In the genomic region with DNA sequence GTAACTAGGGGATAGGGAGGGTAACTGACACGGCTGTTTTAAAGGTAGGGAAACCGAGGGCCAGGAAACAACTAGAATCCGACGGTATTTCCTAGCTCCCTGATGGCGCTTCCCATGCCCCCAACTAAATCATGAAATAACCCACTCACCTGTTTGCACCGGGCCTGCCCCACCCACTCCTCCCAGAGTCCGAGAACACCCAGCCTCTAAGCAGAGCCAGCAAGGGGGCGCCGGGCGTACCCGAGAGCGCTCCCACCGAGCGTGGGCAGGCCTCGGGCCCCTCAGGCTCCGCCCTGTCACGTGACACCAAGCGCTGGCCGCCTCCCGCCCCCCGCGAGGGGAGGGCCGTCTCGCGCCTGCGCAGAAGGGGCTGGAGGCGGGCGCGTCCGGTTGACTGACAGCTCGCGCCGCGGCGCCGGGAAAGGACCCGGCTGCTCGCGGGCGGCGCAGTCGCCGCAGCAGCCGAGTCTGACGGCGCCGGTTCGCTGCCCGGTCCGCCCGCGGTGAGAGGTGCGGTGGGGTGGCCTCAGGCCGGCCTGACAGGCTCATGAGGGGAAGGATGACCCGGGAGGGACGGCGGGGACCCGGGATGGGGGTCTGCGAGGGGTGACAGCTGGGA, we compare ENCODE assay signal across 1 cellular context.
TF ChIP-seq lines count a peak whose summit lies in the region.

A gene with protein sequence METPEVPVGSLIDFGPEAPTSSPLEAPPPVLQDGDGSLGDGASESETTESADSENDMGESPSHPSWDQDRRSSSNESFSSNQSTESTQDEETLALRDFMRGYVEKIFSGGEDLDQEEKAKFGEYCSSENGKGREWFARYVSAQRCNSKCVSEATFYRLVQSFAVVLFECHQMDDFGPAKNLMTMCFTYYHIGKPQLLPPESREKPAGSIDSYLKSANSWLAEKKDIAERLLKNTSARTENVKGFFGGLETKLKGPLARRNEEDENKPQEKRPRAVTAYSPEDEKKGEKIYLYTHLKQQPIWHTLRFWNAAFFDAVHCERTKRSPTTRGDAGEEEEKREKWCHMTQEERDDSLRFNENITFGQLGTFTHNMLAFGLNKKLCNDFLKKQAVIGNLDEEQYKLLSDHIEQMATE (plus strand): TSS at position 447 of the 619 bp plus-strand sequence. CDS start 39,277 bp downstream, outside the sequence.

TF ChIP-seq in HepG2, 621 proteins besides CTCF, POLR2A, EP300 and RAD21 (continued from another document and continues in another):
- no peak; the same call in 1 of the 2 replicates for TF ChIP-seq ELF1 (CRISPR knock-in tag; IDR thresholded peaks at IDR 0.05)
- no peak for TF ChIP-seq GTF3A (CRISPR knock-in tag; conservative IDR thresholded peaks at IDR 0.05)
- TF ChIP-seq, protein P1, sequence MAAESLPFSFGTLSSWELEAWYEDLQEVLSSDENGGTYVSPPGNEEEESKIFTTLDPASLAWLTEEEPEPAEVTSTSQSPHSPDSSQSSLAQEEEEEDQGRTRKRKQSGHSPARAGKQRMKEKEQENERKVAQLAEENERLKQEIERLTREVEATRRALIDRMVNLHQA (CRISPR knock-in tag; IDR thresholded peaks at IDR 0.05): no peak
- TF ChIP-seq, protein P2, sequence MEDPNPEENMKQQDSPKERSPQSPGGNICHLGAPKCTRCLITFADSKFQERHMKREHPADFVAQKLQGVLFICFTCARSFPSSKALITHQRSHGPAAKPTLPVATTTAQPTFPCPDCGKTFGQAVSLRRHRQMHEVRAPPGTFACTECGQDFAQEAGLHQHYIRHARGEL (CRISPR knock-in tag; IDR thresholded peaks at IDR 0.05): no peak
- TF ChIP-seq SYNCRIP (IDR thresholded peaks at IDR 0.05; ENCODE audit: insufficient read depth, low read depth, low read length): no peak
- TF ChIP-seq, protein P3, sequence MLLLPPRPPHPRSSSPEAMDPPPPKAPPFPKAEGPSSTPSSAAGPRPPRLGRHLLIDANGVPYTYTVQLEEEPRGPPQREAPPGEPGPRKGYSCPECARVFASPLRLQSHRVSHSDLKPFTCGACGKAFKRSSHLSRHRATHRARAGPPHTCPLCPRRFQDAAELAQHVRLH (CRISPR knock-in tag; IDR thresholded peaks at IDR 0.05; ENCODE audit: borderline replicate concordance, low read depth): peak; percentile 33; the same call in 1 of the 2 replicates
- TF ChIP-seq PCBP2 (optimal IDR thresholded peaks at IDR 0.05; ENCODE audit: low read depth, low read length, poor library complexity, severe bottlenecking): no peak
- TF ChIP-seq NCOA1 (CRISPR knock-in tag; IDR thresholded peaks at IDR 0.05): no peak
- TF ChIP-seq DNMT1 (CRISPR knock-in tag; IDR thresholded peaks at IDR 0.05): no peak
- TF ChIP-seq PLRG1 (conservative IDR thresholded peaks at IDR 0.05): no peak
- TF ChIP-seq HES4 (CRISPR knock-in tag; IDR thresholded peaks at IDR 0.05; ENCODE audit: borderline replicate concordance): no peak
- TF ChIP-seq STAT5B (CRISPR knock-in tag; IDR thresholded peaks at IDR 0.05): no peak
- TF ChIP-seq CCAR2 (optimal IDR thresholded peaks at IDR 0.05; ENCODE audit: low read depth, low read length): no peak
- TF ChIP-seq, protein P4, sequence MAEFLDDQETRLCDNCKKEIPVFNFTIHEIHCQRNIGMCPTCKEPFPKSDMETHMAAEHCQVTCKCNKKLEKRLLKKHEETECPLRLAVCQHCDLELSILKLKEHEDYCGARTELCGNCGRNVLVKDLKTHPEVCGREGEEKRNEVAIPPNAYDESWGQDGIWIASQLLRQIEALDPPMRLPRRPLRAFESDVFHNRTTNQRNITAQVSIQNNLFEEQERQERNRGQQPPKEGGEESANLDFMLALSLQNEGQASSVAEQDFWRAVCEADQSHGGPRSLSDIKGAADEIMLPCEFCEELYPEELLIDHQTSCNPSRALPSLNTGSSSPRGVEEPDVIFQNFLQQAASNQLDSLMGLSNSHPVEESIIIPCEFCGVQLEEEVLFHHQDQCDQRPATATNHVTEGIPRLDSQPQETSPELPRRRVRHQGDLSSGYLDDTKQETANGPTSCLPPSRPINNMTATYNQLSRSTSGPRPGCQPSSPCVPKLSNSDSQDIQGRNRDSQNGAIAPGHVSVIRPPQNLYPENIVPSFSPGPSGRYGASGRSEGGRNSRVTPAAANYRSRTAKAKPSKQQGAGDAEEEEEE (CRISPR knock-in tag; IDR thresholded peaks at IDR 0.05; ENCODE audit: borderline replicate concordance): no peak
- TF ChIP-seq ZNF335 (CRISPR knock-in tag; IDR thresholded peaks at IDR 0.05): peak; percentile 67; the same call in 1 of the 2 replicates
- peak; percentile 92 for TF ChIP-seq ZFX (CRISPR knock-in tag; IDR thresholded peaks at IDR 0.05; ENCODE audit: low read depth)
- TF ChIP-seq ZNF333 (CRISPR knock-in tag; IDR thresholded peaks at IDR 0.05; ENCODE audit: borderline replicate concordance): no peak; the same call in 1 of the 2 replicates
- TF ChIP-seq MED13 (CRISPR knock-in tag; IDR thresholded peaks at IDR 0.05): no peak
- TF ChIP-seq HOXD1 (CRISPR knock-in tag; IDR thresholded peaks at IDR 0.05): no peak
- TF ChIP-seq ZNF343 (CRISPR knock-in tag; IDR thresholded peaks at IDR 0.05): no peak
- TF ChIP-seq, protein P5, sequence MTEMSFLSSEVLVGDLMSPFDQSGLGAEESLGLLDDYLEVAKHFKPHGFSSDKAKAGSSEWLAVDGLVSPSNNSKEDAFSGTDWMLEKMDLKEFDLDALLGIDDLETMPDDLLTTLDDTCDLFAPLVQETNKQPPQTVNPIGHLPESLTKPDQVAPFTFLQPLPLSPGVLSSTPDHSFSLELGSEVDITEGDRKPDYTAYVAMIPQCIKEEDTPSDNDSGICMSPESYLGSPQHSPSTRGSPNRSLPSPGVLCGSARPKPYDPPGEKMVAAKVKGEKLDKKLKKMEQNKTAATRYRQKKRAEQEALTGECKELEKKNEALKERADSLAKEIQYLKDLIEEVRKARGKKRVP (CRISPR knock-in tag; IDR thresholded peaks at IDR 0.05): no peak
- peak; percentile 22; the same call in 1 of the 2 replicates for TF ChIP-seq NFYB (CRISPR knock-in tag; IDR thresholded peaks at IDR 0.05)
- TF ChIP-seq SP5 (CRISPR knock-in tag; IDR thresholded peaks at IDR 0.05; ENCODE audit: borderline replicate concordance, low read depth): peak; percentile 88
- TF ChIP-seq RARA (CRISPR knock-in tag; IDR thresholded peaks at IDR 0.05): no peak
- TF ChIP-seq, protein P6, sequence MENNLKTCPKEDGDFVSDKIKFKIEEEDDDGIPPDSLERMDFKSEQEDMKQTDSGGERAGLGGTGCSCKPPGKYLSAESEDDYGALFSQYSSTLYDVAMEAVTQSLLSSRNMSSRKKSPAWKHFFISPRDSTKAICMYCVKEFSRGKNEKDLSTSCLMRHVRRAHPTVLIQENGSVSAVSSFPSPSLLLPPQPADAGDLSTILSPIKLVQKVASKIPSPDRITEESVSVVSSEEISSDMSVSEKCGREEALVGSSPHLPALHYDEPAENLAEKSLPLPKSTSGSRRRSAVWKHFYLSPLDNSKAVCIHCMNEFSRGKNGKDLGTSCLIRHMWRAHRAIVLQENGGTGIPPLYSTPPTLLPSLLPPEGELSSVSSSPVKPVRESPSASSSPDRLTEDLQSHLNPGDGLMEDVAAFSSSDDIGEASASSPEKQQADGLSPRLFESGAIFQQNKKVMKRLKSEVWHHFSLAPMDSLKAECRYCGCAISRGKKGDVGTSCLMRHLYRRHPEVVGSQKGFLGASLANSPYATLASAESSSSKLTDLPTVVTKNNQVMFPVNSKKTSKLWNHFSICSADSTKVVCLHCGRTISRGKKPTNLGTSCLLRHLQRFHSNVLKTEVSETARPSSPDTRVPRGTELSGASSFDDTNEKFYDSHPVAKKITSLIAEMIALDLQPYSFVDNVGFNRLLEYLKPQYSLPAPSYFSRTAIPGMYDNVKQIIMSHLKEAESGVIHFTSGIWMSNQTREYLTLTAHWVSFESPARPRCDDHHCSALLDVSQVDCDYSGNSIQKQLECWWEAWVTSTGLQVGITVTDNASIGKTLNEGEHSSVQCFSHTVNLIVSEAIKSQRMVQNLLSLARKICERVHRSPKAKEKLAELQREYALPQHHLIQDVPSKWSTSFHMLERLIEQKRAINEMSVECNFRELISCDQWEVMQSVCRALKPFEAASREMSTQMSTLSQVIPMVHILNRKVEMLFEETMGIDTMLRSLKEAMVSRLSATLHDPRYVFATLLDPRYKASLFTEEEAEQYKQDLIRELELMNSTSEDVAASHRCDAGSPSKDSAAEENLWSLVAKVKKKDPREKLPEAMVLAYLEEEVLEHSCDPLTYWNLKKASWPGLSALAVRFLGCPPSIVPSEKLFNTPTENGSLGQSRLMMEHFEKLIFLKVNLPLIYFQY (CRISPR knock-in tag; IDR thresholded peaks at IDR 0.05; ENCODE audit: borderline replicate concordance): no peak
- no peak for TF ChIP-seq ZNF781 (CRISPR knock-in tag; IDR thresholded peaks at IDR 0.05; ENCODE audit: borderline replicate concordance, not compliant biosample characterization)
- TF ChIP-seq, protein P7, sequence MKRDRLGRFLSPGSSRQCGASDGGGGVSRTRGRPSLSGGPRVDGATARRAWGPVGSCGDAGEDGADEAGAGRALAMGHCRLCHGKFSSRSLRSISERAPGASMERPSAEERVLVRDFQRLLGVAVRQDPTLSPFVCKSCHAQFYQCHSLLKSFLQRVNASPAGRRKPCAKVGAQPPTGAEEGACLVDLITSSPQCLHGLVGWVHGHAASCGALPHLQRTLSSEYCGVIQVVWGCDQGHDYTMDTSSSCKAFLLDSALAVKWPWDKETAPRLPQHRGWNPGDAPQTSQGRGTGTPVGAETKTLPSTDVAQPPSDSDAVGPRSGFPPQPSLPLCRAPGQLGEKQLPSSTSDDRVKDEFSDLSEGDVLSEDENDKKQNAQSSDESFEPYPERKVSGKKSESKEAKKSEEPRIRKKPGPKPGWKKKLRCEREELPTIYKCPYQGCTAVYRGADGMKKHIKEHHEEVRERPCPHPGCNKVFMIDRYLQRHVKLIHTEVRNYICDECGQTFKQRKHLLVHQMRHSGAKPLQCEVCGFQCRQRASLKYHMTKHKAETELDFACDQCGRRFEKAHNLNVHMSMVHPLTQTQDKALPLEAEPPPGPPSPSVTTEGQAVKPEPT (CRISPR knock-in tag; IDR thresholded peaks at IDR 0.05; ENCODE audit: low read depth): no peak
- no peak for TF ChIP-seq MAFK (conservative IDR thresholded peaks at IDR 0.05 in 1 of 2, IDR thresholded peaks at IDR 0.05 in 1 of 2; ENCODE audit: low read length in 2 of 2)
- TF ChIP-seq ZFYVE20 (CRISPR knock-in tag; IDR thresholded peaks at IDR 0.05; ENCODE audit: borderline replicate concordance, low read depth): no peak
- TF ChIP-seq, protein P8, sequence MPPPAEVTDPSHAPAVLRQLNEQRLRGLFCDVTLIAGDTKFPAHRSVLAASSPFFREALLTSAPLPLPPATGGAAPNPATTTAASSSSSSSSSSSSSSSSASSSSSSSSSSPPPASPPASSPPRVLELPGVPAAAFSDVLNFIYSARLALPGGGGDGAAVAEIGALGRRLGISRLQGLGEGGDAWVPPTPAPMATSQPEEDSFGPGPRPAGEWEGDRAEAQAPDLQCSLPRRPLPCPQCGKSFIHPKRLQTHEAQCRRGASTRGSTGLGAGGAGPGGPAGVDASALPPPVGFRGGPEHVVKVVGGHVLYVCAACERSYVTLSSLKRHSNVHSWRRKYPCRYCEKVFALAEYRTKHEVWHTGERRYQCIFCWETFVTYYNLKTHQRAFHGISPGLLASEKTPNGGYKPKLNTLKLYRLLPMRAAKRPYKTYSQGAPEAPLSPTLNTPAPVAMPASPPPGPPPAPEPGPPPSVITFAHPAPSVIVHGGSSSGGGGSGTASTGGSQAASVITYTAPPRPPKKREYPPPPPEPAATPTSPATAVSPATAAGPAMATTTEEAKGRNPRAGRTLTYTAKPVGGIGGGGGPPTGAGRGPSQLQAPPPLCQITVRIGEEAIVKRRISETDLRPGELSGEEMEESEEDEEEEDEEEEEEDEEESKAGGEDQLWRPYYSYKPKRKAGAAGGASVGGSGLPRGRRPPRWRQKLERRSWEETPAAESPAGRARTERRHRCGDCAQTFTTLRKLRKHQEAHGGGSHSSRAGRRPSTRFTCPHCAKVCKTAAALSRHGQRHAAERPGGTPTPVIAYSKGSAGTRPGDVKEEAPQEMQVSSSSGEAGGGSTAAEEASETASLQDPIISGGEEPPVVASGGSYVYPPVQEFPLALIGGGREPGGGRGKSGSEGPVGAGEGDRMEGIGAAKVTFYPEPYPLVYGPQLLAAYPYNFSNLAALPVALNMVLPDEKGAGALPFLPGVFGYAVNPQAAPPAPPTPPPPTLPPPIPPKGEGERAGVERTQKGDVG (CRISPR knock-in tag; IDR thresholded peaks at IDR 0.05; ENCODE audit: borderline replicate concordance): no peak
- no peak for TF ChIP-seq ZBTB7A (CRISPR knock-in tag; IDR thresholded peaks at IDR 0.05)
- TF ChIP-seq ZNF143 (CRISPR knock-in tag; IDR thresholded peaks at IDR 0.05): no peak
- no peak for TF ChIP-seq POLR2AphosphoS2 (IDR thresholded peaks at IDR 0.05; ENCODE audit: low read depth, low read length)
- TF ChIP-seq SATB2 (CRISPR knock-in tag; IDR thresholded peaks at IDR 0.05): no peak
- TF ChIP-seq, protein P9, sequence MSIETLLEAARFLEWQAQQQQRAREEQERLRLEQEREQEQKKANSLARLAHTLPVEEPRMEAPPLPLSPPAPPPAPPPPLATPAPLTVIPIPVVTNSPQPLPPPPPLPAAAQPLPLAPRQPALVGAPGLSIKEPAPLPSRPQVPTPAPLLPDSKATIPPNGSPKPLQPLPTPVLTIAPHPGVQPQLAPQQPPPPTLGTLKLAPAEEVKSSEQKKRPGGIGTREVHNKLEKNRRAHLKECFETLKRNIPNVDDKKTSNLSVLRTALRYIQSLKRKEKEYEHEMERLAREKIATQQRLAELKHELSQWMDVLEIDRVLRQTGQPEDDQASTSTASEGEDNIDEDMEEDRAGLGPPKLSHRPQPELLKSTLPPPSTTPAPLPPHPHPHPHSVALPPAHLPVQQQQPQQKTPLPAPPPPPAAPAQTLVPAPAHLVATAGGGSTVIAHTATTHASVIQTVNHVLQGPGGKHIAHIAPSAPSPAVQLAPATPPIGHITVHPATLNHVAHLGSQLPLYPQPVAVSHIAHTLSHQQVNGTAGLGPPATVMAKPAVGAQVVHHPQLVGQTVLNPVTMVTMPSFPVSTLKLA (IDR thresholded peaks at IDR 0.05): 0 out of 2 replicates have a peak, but pooled peaks have one; percentile 5
- TF ChIP-seq ZNF567 (CRISPR knock-in tag; IDR thresholded peaks at IDR 0.05; ENCODE audit: borderline replicate concordance): no peak
